In genomic region chr16:22063888-22064467, GRCh38 we compare ENCODE assay signal across 1 cellular context.
TF ChIP-seq lines count a peak whose summit lies in the region.

No MANE protein-coding gene starts in this region.

TF ChIP-seq in HEK293, 187 proteins besides CTCF, POLR2A, EP300 and RAD21 (continued from another document):
- peak; percentile 59 for TF ChIP-seq PRDM6 (tag by site-specific recombination; IDR thresholded peaks at IDR 0.05)
- TF ChIP-seq ZNF488 (tag by site-specific recombination; IDR thresholded peaks at IDR 0.05), result no peak
- TF ChIP-seq BCL11B (tag by site-specific recombination; IDR thresholded peaks at IDR 0.05; ENCODE audit: low read depth), result no peak
- TF ChIP-seq ZNF596 (tag by site-specific recombination; IDR thresholded peaks at IDR 0.05), result peak; percentile 34; the same call in 1 of the 2 replicates
